ENCODE assay signal across 16 cellular contexts in the genomic region with DNA sequence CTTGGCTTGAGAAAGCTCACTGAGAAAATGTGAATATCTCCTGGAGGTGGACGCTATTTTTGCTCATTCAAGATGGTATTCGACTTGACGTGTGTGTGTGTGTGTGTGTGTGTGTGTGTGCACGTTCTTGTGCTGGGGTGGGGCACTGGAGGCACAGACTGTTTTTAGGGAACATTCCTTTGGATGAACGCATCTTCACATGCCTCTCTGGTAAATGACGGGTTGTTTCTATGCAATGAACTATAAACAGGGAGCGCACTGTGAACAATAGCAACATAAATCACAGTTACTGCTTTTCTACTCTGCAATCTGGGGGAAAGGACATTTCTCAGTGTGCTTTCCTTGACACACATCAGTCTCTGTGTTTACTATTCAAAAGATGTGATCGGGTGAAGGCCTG.
DNase-seq lines count a peak whose midpoint lies in the region; ATAC-seq and TF ChIP-seq lines count a peak whose summit lies in the region.
"Had no signal": no experiment of that assay in that cellular context is flagged by ENCODE, and none has a peak within 500 bp of the region (broad histone marks: within the 10 kb centered on the region; RNA-seq: fewer than 3 reads in every experiment).

No MANE protein-coding gene starts in this region.

- DNase-seq in HCEC 1CT (peak; percentile 88), esophagus muscularis mucosa (ENCODE audit: extremely low spot score) (no peak), tibial nerve (ENCODE audit: low spot score in 2 of 2) (no peak), A172 (ENCODE audit: low spot score) (no peak)
- DNase-seq: activated CD4-positive, alpha-beta T cell treated with anti-CD3 and anti-CD28 coated beads for 4 hours; activated CD8-positive, alpha-beta memory T cell treated with anti-CD3 and anti-CD28 coated beads, Interleukin-2, amount 50 U/mL, for 48 hours; activated gamma-delta T cell treated with Interleukin-2 at 50 U/mL for 16 hours; anterior cingulate cortex; gastrocnemius medialis; naive thymus-derived CD8-positive, alpha-beta T cell; stomach had no signal

- H3K27ac ChIP-seq in esophagus muscularis mucosa (replicated peaks in 1 of 4) (peak overlapping the region in 1 of 4 donors; percentile 31), muscle layer of duodenum (ENCODE audit: low read length) (peak overlapping the region; percentile 1), tibial nerve (peak overlapping the region; percentile 4 to 86 (median 72))
- H3K27ac ChIP-seq: gastrocnemius medialis had no signal

- ATAC-seq in GM18870 (IDR thresholded peaks at IDR 0.05; ENCODE audit: unreplicated experiment): no peak
- ATAC-seq in HG02973 (IDR thresholded peaks at IDR 0.05; ENCODE audit: unreplicated experiment): no peak
- ATAC-seq in GM21737 (IDR thresholded peaks at IDR 0.05; ENCODE audit: unreplicated experiment): no peak
- ATAC-seq: gastrocnemius medialis; naive thymus-derived CD8-positive, alpha-beta T cell had no signal

- H3K4me1 ChIP-seq in esophagus muscularis mucosa: peaks cover 0 to 15% (median 12%) of the 10 kb centered on the region in 4 donors
- H3K4me1 ChIP-seq in muscle layer of duodenum (ENCODE audit: control insufficient read depth in 1 of 2, insufficient read depth in 2 of 2, low read length in 2 of 2): peaks cover 0 to 7% of the 10 kb centered on the region in 2 donors
- peaks cover 0 to 30% (median 4%) of the 10 kb centered on the region in 4 donors for H3K4me1 ChIP-seq in tibial nerve
- H3K4me1 ChIP-seq: gastrocnemius medialis, HAP-1, stomach had no signal

- 64% methylated on average over 7 of the region's 8 CpGs for WGBS in esophagus muscularis mucosa
- WGBS in tibial nerve, 2 donors: 50 to 54% methylated on average over 8 of the region's 8 CpGs

- H3K9me3 ChIP-seq in esophagus muscularis mucosa: no peaks in the 10 kb centered on the region
- no peaks in the 10 kb centered on the region for H3K9me3 ChIP-seq in muscle layer of duodenum (ENCODE audit: control insufficient read depth in 1 of 2, low read length in 2 of 2)
- no peaks in the 10 kb centered on the region for H3K9me3 ChIP-seq in tibial nerve
- H3K9me3 ChIP-seq: gastrocnemius medialis, HAP-1, stomach had no signal

- TF ChIP-seq EP300 in esophagus muscularis mucosa (IDR thresholded peaks at IDR 0.05) (peak; percentile 19), tibial nerve (IDR thresholded peaks at IDR 0.05) (peak; percentile 18 to 81)

- intact Hi-C loops in esophagus muscularis mucosa (cut with DNase I): no loop called here

- H3K27me3 ChIP-seq in esophagus muscularis mucosa (no peaks in the 10 kb centered on the region), muscle layer of duodenum (ENCODE audit: low read depth, low read length) (no peaks in the 10 kb centered on the region), tibial nerve (no peaks in the 10 kb centered on the region)
- H3K27me3 ChIP-seq: gastrocnemius medialis, stomach had no signal

- TF ChIP-seq POLR2A in esophagus muscularis mucosa (IDR thresholded peaks at IDR 0.05; ENCODE audit: low read depth) (no peak), tibial nerve (IDR thresholded peaks at IDR 0.05) (no peak)

- no peak overlapping the region for H3K4me3 ChIP-seq in esophagus muscularis mucosa
- H3K4me3 ChIP-seq in muscle layer of duodenum (ENCODE audit: low read depth in 1 of 2, low read length in 2 of 2): no peak overlapping the region
- no peak overlapping the region for H3K4me3 ChIP-seq in tibial nerve
- H3K4me3 ChIP-seq: gastrocnemius medialis, HAP-1, stomach had no signal

- TF ChIP-seq CTCF in esophagus muscularis mucosa (IDR thresholded peaks at IDR 0.05) (no peak), tibial nerve (IDR thresholded peaks at IDR 0.05) (no peak)

- H3K36me3 ChIP-seq in esophagus muscularis mucosa: no peaks in the 10 kb centered on the region
- no peaks in the 10 kb centered on the region for H3K36me3 ChIP-seq in muscle layer of duodenum (ENCODE audit: control insufficient read depth in 1 of 2, insufficient read depth in 2 of 2, low read length in 2 of 2)
- H3K36me3 ChIP-seq in tibial nerve: no peaks in the 10 kb centered on the region
- H3K36me3 ChIP-seq: gastrocnemius medialis, HAP-1, stomach had no signal
